Comparison of ENCODE assay signal across 8 cellular contexts in genomic region chr17:5249615-5250014, GRCh38. TPM values are rescaled to one million over a fixed set of nuclear protein-coding genes. Genes with fewer than 3 reads are reported as not detected.
A peak's percentile ranks its signal among the peaks of the same experiment; 100 is the strongest.
DNase-seq lines count a peak whose midpoint lies in the region; ATAC-seq and TF ChIP-seq lines count a peak whose summit lies in the region.

No MANE protein-coding gene starts in this region.

- ATAC-seq in RWPE2 (ENCODE audit: low read depth) = peak; percentile 77
- ATAC-seq in gastroesophageal sphincter = peak; percentile 68
- peak; percentile 54 for ATAC-seq in aorta (ENCODE audit: low FRiP score)

- no peaks in the 10 kb centered on the region for H3K79me1 ChIP-seq in trophoblast cell (ENCODE audit: low read length)

- no peak for TF ChIP-seq EP300 in gastroesophageal sphincter (IDR thresholded peaks at IDR 0.05)

- no peaks in the 10 kb centered on the region for H3K79me2 ChIP-seq in trophoblast cell (ENCODE audit: control insufficient read depth, insufficient read depth, low read length, poor library complexity)

- H2BK5ac ChIP-seq in trophoblast cell (ENCODE audit: low read depth, low read length, poor library complexity) = no peak overlapping the region

- peak; percentile 88 for TF ChIP-seq CTCF in RWPE2 (IDR thresholded peaks at IDR 0.05; ENCODE audit: poor library complexity, severe bottlenecking)
- peak; percentile 45 to 66 (median 64) for TF ChIP-seq CTCF in gastroesophageal sphincter (IDR thresholded peaks at IDR 0.05)

- no peak overlapping the region for H2BK12ac ChIP-seq in trophoblast cell (ENCODE audit: low read length)

- H2AFZ ChIP-seq in trophoblast cell (ENCODE audit: insufficient read depth, low read length, poor library complexity) = no peak overlapping the region

- H2BK120ac ChIP-seq in trophoblast cell (ENCODE audit: insufficient read depth, low read length, poor library complexity) = no peak overlapping the region

- intact Hi-C loops in aorta (cut with DNase I) = loop anchor here (1.0 to 10.0 kb wide), 3 partner anchors 190 to 1185 kb away; partner anchors contain the start of genes AIPL1 (in 1 of the 2) and C1QBP (in 1 of the 2)

- H3K14ac ChIP-seq in trophoblast cell (ENCODE audit: low read length) = no peak overlapping the region

- H3K27me3 ChIP-seq in RWPE2 (ENCODE audit: insufficient read depth, poor library complexity, severe bottlenecking) (no peaks in the 10 kb centered on the region), gastroesophageal sphincter (peaks cover 34% of the 10 kb centered on the region), trophoblast cell (ENCODE audit: insufficient read depth, low read length) (no peaks in the 10 kb centered on the region), aorta (ENCODE audit: control insufficient read depth in 1 of 2, insufficient read depth in 2 of 2, low read length in 1 of 2) (no peaks in the 10 kb centered on the region)

- no peak overlapping the region for H3K4ac ChIP-seq in trophoblast cell (ENCODE audit: low read depth, low read length)

- no peak overlapping the region for H3K18ac ChIP-seq in trophoblast cell (ENCODE audit: low read length)

- no peak overlapping the region for H3K9ac ChIP-seq in trophoblast cell (ENCODE audit: low read length)

- no peak overlapping the region for H4K91ac ChIP-seq in trophoblast cell (ENCODE audit: low read depth, low read length)

- H3K36me3 ChIP-seq in RWPE2 (ENCODE audit: low read depth) (no peaks in the 10 kb centered on the region), gastroesophageal sphincter (no peaks in the 10 kb centered on the region), trophoblast cell (ENCODE audit: control insufficient read depth in 1 of 2, insufficient read depth in 2 of 2, low read length in 2 of 2) (no peaks in the 10 kb centered on the region), aorta (ENCODE audit: control insufficient read depth in 1 of 2, insufficient read depth in 2 of 2, low read length in 1 of 2) (no peaks in the 10 kb centered on the region)

- H4K12ac ChIP-seq in trophoblast cell (ENCODE audit: low read depth, low read length) = no peak overlapping the region

- TF ChIP-seq POLR2A in gastroesophageal sphincter (IDR thresholded peaks at IDR 0.05) = no peak

- H3K9me3 ChIP-seq in RWPE2 (ENCODE audit: severe bottlenecking) (no peaks in the 10 kb centered on the region), gastroesophageal sphincter (no peaks in the 10 kb centered on the region), trophoblast cell (ENCODE audit: insufficient read depth, low read depth, low read length) (no peaks in the 10 kb centered on the region), aorta (ENCODE audit: control insufficient read depth, low read length) (no peaks in the 10 kb centered on the region)

- DNase-seq in DMS79 treated with DMSO at 0.1 percent for 48 hours (lab: John Stamatoyannopoulos, UW) (peak; percentile 50), LHCN-M2 (ENCODE audit: low read depth) (peak; percentile 77), RWPE2 (ENCODE audit: low spot score) (no peak), trophoblast cell (peak; percentile 85 to 98), aorta (peak in 1 of 2 donors; percentile 50), NCI-H1048 (lab: John Stamatoyannopoulos, UW) (no peak)
- peak; percentile 81 for DNase-seq in activated effector memory CD4-positive, alpha-beta T cell treated with anti-CD3 and anti-CD28 coated beads, Interleukin-2, amount 50 U/mL, for 16 hours

- no peak overlapping the region for H2AK5ac ChIP-seq in trophoblast cell (ENCODE audit: low read length)

- no peak overlapping the region for H3K4me2 ChIP-seq in trophoblast cell (ENCODE audit: low read length)

- H3K4me3 ChIP-seq in RWPE2 (ENCODE audit: severe bottlenecking) (no peak overlapping the region), gastroesophageal sphincter (no peak overlapping the region), trophoblast cell (ENCODE audit: low read depth, low read length) (no peak overlapping the region), aorta (ENCODE audit: low read length in 2 of 2) (no peak overlapping the region)

- no peak overlapping the region for H4K8ac ChIP-seq in trophoblast cell (ENCODE audit: low read depth, low read length)

- H3K4me1 ChIP-seq in RWPE2 (ENCODE audit: insufficient read depth, poor library complexity, severe bottlenecking) (no peaks in the 10 kb centered on the region), gastroesophageal sphincter (no peaks in the 10 kb centered on the region), trophoblast cell (ENCODE audit: control insufficient read depth in 1 of 2, insufficient read depth in 2 of 2, low read length in 2 of 2) (peaks cover 3 to 10% of the 10 kb centered on the region in 2 experiments), aorta (ENCODE audit: control insufficient read depth in 1 of 2, insufficient read depth in 2 of 2, low read length in 2 of 2) (peaks cover 0 to 2% of the 10 kb centered on the region in 2 donors)

- no peak overlapping the region for H3K23ac ChIP-seq in trophoblast cell (ENCODE audit: low read length)

- H3K27ac ChIP-seq in RWPE2 (ENCODE audit: poor library complexity, severe bottlenecking) (no peak overlapping the region), gastroesophageal sphincter (no peak overlapping the region), trophoblast cell (ENCODE audit: low read depth, low read length) (no peak overlapping the region), aorta (ENCODE audit: low read depth in 1 of 2, low read length in 2 of 2) (no peak overlapping the region)

- WGBS in gastroesophageal sphincter (ENCODE audit: low coverage in 1 of 2), 2 donors = 0 to 2% methylated on average over 1 to 4 of the region's 4 CpGs
- no CpG with 5 or more reads among the region's 4 CpGs for WGBS in trophoblast cell (ENCODE audit: extremely low coverage, insufficient coverage, insufficient read length)
- 0% methylated on average over 4 of the region's 4 CpGs for WGBS in aorta, 2 donors

RNA-seq across cellular contexts. Expression of gene SCIMP, which starts 15.0 kb away (rescaled TPM):
- total RNA-seq in LHCN-M2 (2014; rRNA removed) (not detected in 2 replicates), gastroesophageal sphincter (1 to 10 TPM in 2 of 4 donors, under 1 TPM in 1, not detected in 1; 0.49 to 2.2 (median 1.9) TPM), aorta (1 to 10 TPM; 5.8 to 6.1 TPM)
- 0.04 TPM for polyA plus RNA-seq in LHCN-M2 (2012)
- polyA plus RNA-seq in trophoblast cell (2013) = not detected in 2 replicates
- 1 to 10 TPM in 1 of 2 donors, under 1 TPM in 1; 0.84 to 8.0 TPM for polyA plus RNA-seq in aorta

RNA-seq across cellular contexts. Expression of gene RABEP1, which starts 32.5 kb away (rescaled TPM):
- total RNA-seq in LHCN-M2 (2014; rRNA removed) (39.8 and 45.5 TPM in 2 replicates), gastroesophageal sphincter (10 to 100 TPM; 47.4 to 63.4 (median 61.3) TPM), aorta (10 to 100 TPM; 42.3 to 47.5 TPM)
- polyA plus RNA-seq in LHCN-M2 (2012) = 19.3 TPM
- polyA plus RNA-seq in trophoblast cell (2013) = 27.1 and 27.4 TPM in 2 replicates
- 10 to 100 TPM; 21.1 to 26.4 TPM for polyA plus RNA-seq in aorta

RNA-seq across cellular contexts. Expression of gene ZNF594, which starts 57.9 kb away (rescaled TPM):
- total RNA-seq in LHCN-M2 (2014; rRNA removed) = 3.5 and 7.6 TPM in 2 replicates
- 0.94 TPM for polyA plus RNA-seq in LHCN-M2 (2012)
- total RNA-seq in gastroesophageal sphincter = 10 to 100 TPM in 2 of 4 donors, 1 to 10 TPM in 2; 8.4 to 21.3 (median 10.7) TPM
- 2.3 and 2.5 TPM in 2 replicates for polyA plus RNA-seq in trophoblast cell (2013)
- 10 to 100 TPM in 1 of 2 donors, 1 to 10 TPM in 1; 8.1 to 10.3 TPM for total RNA-seq in aorta
- polyA plus RNA-seq in aorta = 1 to 10 TPM in 1 of 2 donors, under 1 TPM in 1; 0.75 to 1.9 TPM

Comparison
In these comparisons a context has a peak if more than half of its experiments do, and no peak if none do; other contexts are left out.
1. DNase-seq: peak in DMS79 treated with DMSO at 0.1 percent for 48 hours (single experiment), LHCN-M2 (single experiment), activated effector memory CD4-positive, alpha-beta T cell treated with anti-CD3 and anti-CD28 coated beads, Interleukin-2, amount 50 U/mL, for 16 hours (single experiment) and trophoblast cell (2 of 2); none in RWPE2 (single experiment) and NCI-H1048 (single experiment).
2. Peak in every context shown above with its lines, with median percentiles within 50 percentile points of each other: ATAC-seq.